Comparison of ENCODE assay signal across 8 cellular contexts in genomic region chr21:25862596-25862995, GRCh38.
DNase-seq lines count a peak whose midpoint lies in the region; ATAC-seq and TF ChIP-seq lines count a peak whose summit lies in the region.

No MANE protein-coding gene starts in this region.

- H3K36me3 ChIP-seq in heart right ventricle = no peaks in the 10 kb centered on the region

- intact Hi-C loops in heart right ventricle (cut with DNase I) = loop anchor here in 1 of 10 donors (10.0 kb wide), 1 partner anchor 248 kb away; no protein-coding TSS in a partner anchor
- intact Hi-C loops in left ventricle myocardium superior (cut with micrococcal nuclease) = no loop called here

- no peaks in the 10 kb centered on the region for H3K27me3 ChIP-seq in heart right ventricle

- no peaks in the 10 kb centered on the region for H3K9me3 ChIP-seq in heart right ventricle

- H3K27me3 Mint-ChIP-seq in HFFc6 (ENCODE audit: insufficient read depth) = peaks cover 5% of the 10 kb centered on the region; the same call in 1 of the 2 replicates

- 57 to 59% methylated on average over 1 of the region's 1 CpG for WGBS in heart right ventricle, 2 donors

- no peaks in the 10 kb centered on the region for H3K36me3 Mint-ChIP-seq in HFFc6 (ENCODE audit: low read depth)

- CTCF ChIA-PET in RWPE1 (lab: Yijun Ruan, JAX) = interaction anchor here (0.7 kb wide), 1 partner anchor 115 kb away, joined by 3 read pairs; no protein-coding TSS in a partner anchor

- H3K27ac ChIP-seq in heart right ventricle = no peak overlapping the region
- H3K27ac ChIP-seq in RWPE1 = no peak overlapping the region

- H3K27ac Mint-ChIP-seq in HFFc6 = no peak overlapping the region

- ATAC-seq in heart right ventricle (no peak), left ventricle myocardium superior (no peak), GM21717 (IDR thresholded peaks at IDR 0.05; ENCODE audit: unreplicated experiment) (no peak)

- POLR2A ChIA-PET in RWPE1 (lab: Yijun Ruan, JAX; ENCODE audit: low non-redundant PET) = no interaction called here

- H3K4me1 ChIP-seq in heart right ventricle = peaks cover 0 to 4% (median 0%) of the 10 kb centered on the region in 9 donors

- TF ChIP-seq CTCF in heart right ventricle (IDR thresholded peaks at IDR 0.05) (peak in 7 of 9 donors; percentile 43 to 66 (median 45)), HFFc6 (IDR thresholded peaks at IDR 0.05) (peak; percentile 87), RWPE1 (conservative IDR thresholded peaks at IDR 0.05; ENCODE audit: low read depth) (peak; percentile 31; the same call in 1 of the 2 replicates), fibroblast of mammary gland (conservative IDR thresholded peaks at IDR 0.05; ENCODE audit: control insufficient read depth, insufficient read depth, low read depth, low read length) (peak; percentile 89)

- H3K4me3 ChIP-seq in heart right ventricle (no peak overlapping the region), fibroblast of mammary gland (ENCODE audit: control insufficient read depth, low read depth, low read length) (no peak overlapping the region)

- DNase-seq in heart right ventricle = no peak
- no peak for DNase-seq in left ventricle myocardium superior
- peak; percentile 39 for DNase-seq in HFFc6
- no peak for DNase-seq in RWPE1 (ENCODE audit: low spot score)
- peak; percentile 47 for DNase-seq in fibroblast of mammary gland (ENCODE audit: low read depth)
- DNase-seq in stromal cell of bone marrow (ENCODE audit: low read depth) = peak; percentile 20
- no peak for DNase-seq in NK-92 treated with Interleukin-12 subunit alpha and Interleukin-12 subunit beta, amount 100 ng/mL, for 24 hours (lab: John Stamatoyannopoulos, UW)

- H3K4me3 Mint-ChIP-seq in HFFc6 = no peak overlapping the region

- H3K4me1 Mint-ChIP-seq in HFFc6 (ENCODE audit: low read depth) = peaks cover 8% of the 10 kb centered on the region; the same call in 1 of the 2 replicates

- H3K9me3 Mint-ChIP-seq in HFFc6 = no peaks in the 10 kb centered on the region

Comparison
In these comparisons a context has a peak if more than half of its experiments do, and no peak if none do; other contexts are left out.
1. DNase-seq: peak in HFFc6 (single experiment), fibroblast of mammary gland (single experiment) and stromal cell of bone marrow (single experiment); none in heart right ventricle (0 of 2), left ventricle myocardium superior (single experiment), RWPE1 (single experiment) and NK-92 treated with Interleukin-12 subunit alpha and Interleukin-12 subunit beta, amount 100 ng/mL, for 24 hours (single experiment).
2. CTCF ChIP-seq: peak in every context shown above with its lines; median percentile 89 in fibroblast of mammary gland; 87 in HFFc6; 45 in heart right ventricle; 31 in RWPE1.